Comparison of ENCODE assay signal across 22 cellular contexts in genomic region chr7:87116315-87116714, GRCh38. TPM values are rescaled to one million over a fixed set of nuclear protein-coding genes. Genes with fewer than 3 reads are reported as not detected.
DNase-seq lines count a peak whose midpoint lies in the region; ATAC-seq and TF ChIP-seq lines count a peak whose summit lies in the region.
"Had no signal": no experiment of that assay in that cellular context is flagged by ENCODE, and none has a peak within 500 bp of the region (broad histone marks: within the 10 kb centered on the region; RNA-seq: fewer than 3 reads in every experiment).

No MANE protein-coding gene starts in this region.

- H3K4me3 Mint-ChIP-seq in activated CD4-positive, alpha-beta T cell treated with anti-CD3 and anti-CD28 coated beads for 36 hours = no peak overlapping the region
- no peak overlapping the region for H3K4me3 Mint-ChIP-seq in activated naive CD4-positive, alpha-beta T cell treated with anti-CD3 and anti-CD28 coated beads for 36 hours
- no peak overlapping the region for H3K4me3 Mint-ChIP-seq in naive thymus-derived CD4-positive, alpha-beta T cell
- H3K4me3 Mint-ChIP-seq: B cell; CD4-positive, alpha-beta T cell; H9; T-cell had no signal

- no peaks in the 10 kb centered on the region for H3K27me3 ChIP-seq in right lobe of liver
- no peaks in the 10 kb centered on the region for H3K27me3 ChIP-seq in naive thymus-derived CD4-positive, alpha-beta T cell (ENCODE audit: control insufficient read depth in 2 of 2, insufficient read depth in 2 of 2, low read length in 2 of 2)

- H3K9me3 ChIP-seq in right lobe of liver = no peaks in the 10 kb centered on the region
- no peaks in the 10 kb centered on the region for H3K9me3 ChIP-seq in naive thymus-derived CD4-positive, alpha-beta T cell (ENCODE audit: control insufficient read depth in 2 of 3, low read length in 3 of 3)

- H3K9me3 Mint-ChIP-seq in activated CD4-positive, alpha-beta T cell treated with anti-CD3 and anti-CD28 coated beads for 36 hours (ENCODE audit: low read depth) = peaks cover 2% of the 10 kb centered on the region
- H3K9me3 Mint-ChIP-seq in activated naive CD4-positive, alpha-beta T cell treated with anti-CD3 and anti-CD28 coated beads for 36 hours = peaks cover 7% of the 10 kb centered on the region
- H3K9me3 Mint-ChIP-seq in naive thymus-derived CD4-positive, alpha-beta T cell = peaks cover 0 to 19% (median 0%) of the 10 kb centered on the region in 11 donors
- H3K9me3 Mint-ChIP-seq: CD4-positive, alpha-beta T cell had no signal

- TF ChIP-seq CTCF in right lobe of liver (IDR thresholded peaks at IDR 0.05) (no peak), foreskin fibroblast (IDR thresholded peaks at IDR 0.05; ENCODE audit: low read depth, low read length) (no peak)

- H3K27ac ChIP-seq in right lobe of liver = no peak overlapping the region
- H3K27ac ChIP-seq in naive thymus-derived CD4-positive, alpha-beta T cell (ENCODE audit: low read depth, low read length) = no peak overlapping the region
- H3K27ac ChIP-seq: 22Rv1, KMS-11, SK-N-MC had no signal

- H3K4me1 ChIP-seq in right lobe of liver = no peaks in the 10 kb centered on the region
- no peaks in the 10 kb centered on the region for H3K4me1 ChIP-seq in naive thymus-derived CD4-positive, alpha-beta T cell (ENCODE audit: control insufficient read depth in 2 of 2, insufficient read depth in 2 of 2, low read length in 2 of 2)

- no peaks in the 10 kb centered on the region for H3K36me3 ChIP-seq in right lobe of liver
- H3K36me3 ChIP-seq in naive thymus-derived CD4-positive, alpha-beta T cell (ENCODE audit: control insufficient read depth in 2 of 3, insufficient read depth in 3 of 3, low read length in 3 of 3) = no peaks in the 10 kb centered on the region

- intact Hi-C loops in activated CD4-positive, alpha-beta T cell treated with anti-CD3 and anti-CD28 coated beads for 36 hours (cut with DNase I, micrococcal nuclease) = no loop called here
- intact Hi-C loops in activated naive CD4-positive, alpha-beta T cell treated with anti-CD3 and anti-CD28 coated beads for 36 hours (cut with micrococcal nuclease) = no loop called here
- intact Hi-C loops in right lobe of liver (cut with DNase I) = no loop called here
- intact Hi-C loops in naive thymus-derived CD4-positive, alpha-beta T cell (cut with micrococcal nuclease) = no loop called here

- peak; percentile 69 for ATAC-seq in activated CD4-positive, alpha-beta T cell treated with anti-CD3 and anti-CD28 coated beads for 36 hours
- ATAC-seq in HG02852 (IDR thresholded peaks at IDR 0.05; ENCODE audit: unreplicated experiment) (peak; percentile 75), HG03442 (IDR thresholded peaks at IDR 0.05; ENCODE audit: unreplicated experiment) (peak; percentile 61), right lobe of liver (no peak)
- no peak for ATAC-seq in naive thymus-derived CD4-positive, alpha-beta T cell
- ATAC-seq: HepG2, T-cell had no signal

- no peak overlapping the region for H3K27ac Mint-ChIP-seq in activated CD4-positive, alpha-beta T cell treated with anti-CD3 and anti-CD28 coated beads for 36 hours
- no peak overlapping the region for H3K27ac Mint-ChIP-seq in activated naive CD4-positive, alpha-beta T cell treated with anti-CD3 and anti-CD28 coated beads for 36 hours
- H3K27ac Mint-ChIP-seq in naive thymus-derived CD4-positive, alpha-beta T cell = no peak overlapping the region
- H3K27ac Mint-ChIP-seq: B cell; CD4-positive, alpha-beta T cell; H9; T-cell had no signal

- CTCF ChIA-PET in activated CD4-positive, alpha-beta T cell treated with anti-CD3 and anti-CD28 coated beads for 36 hours (lab: Charles Lee) = interaction anchor here (1.1 kb wide), 1 partner anchor 191 kb away, joined by 3 read pairs; no protein-coding TSS in a partner anchor
- CTCF ChIA-PET in activated naive CD4-positive, alpha-beta T cell treated with anti-CD3 and anti-CD28 coated beads for 36 hours (lab: Charles Lee) = no interaction called here
- CTCF ChIA-PET in naive thymus-derived CD4-positive, alpha-beta T cell (lab: Charles Lee) = no interaction called here

- POLR2A ChIA-PET in activated CD4-positive, alpha-beta T cell treated with anti-CD3 and anti-CD28 coated beads for 36 hours (lab: Charles Lee) = no interaction called here
- POLR2A ChIA-PET in naive thymus-derived CD4-positive, alpha-beta T cell (lab: Charles Lee) = interaction anchor here (0.6 kb wide), 1 partner anchor 22 kb away, joined by 5 read pairs; no protein-coding TSS in a partner anchor

- WGBS in right lobe of liver (ENCODE audit: insufficient coverage, low coverage, low lambda C conversion rate, missing lambda C conversion rate) = 58% methylated on average over 1 of the region's 1 CpG

- TF ChIP-seq POLR2A in right lobe of liver (IDR thresholded peaks at IDR 0.05) = no peak

- no peak for DNase-seq in activated CD4-positive, alpha-beta T cell treated with anti-CD3 and anti-CD28 coated beads for 36 hours
- DNase-seq in activated CD4-positive, alpha-beta T cell treated with anti-CD3 and anti-CD28 coated beads for 48 hours = no peak
- DNase-seq in activated naive CD4-positive, alpha-beta T cell treated with anti-CD3 and anti-CD28 coated beads for 36 hours = no peak
- no peak for DNase-seq in right lobe of liver
- no peak for DNase-seq in foreskin fibroblast
- DNase-seq in naive thymus-derived CD4-positive, alpha-beta T cell = no peak
- DNase-seq: Calu3; CD4-positive, alpha-beta T cell; DMS53; H9; NCI-H1092; NCI-H2081 treated with DMSO at 0.1 percent for 48 hours; NCI-H510A treated with DMSO at 0.1 percent for 48 hours; Right ventricle myocardium superior; T-cell had no signal

- no peaks in the 10 kb centered on the region for H3K36me3 Mint-ChIP-seq in activated CD4-positive, alpha-beta T cell treated with anti-CD3 and anti-CD28 coated beads for 36 hours (ENCODE audit: low read depth)
- H3K36me3 Mint-ChIP-seq in activated naive CD4-positive, alpha-beta T cell treated with anti-CD3 and anti-CD28 coated beads for 36 hours (ENCODE audit: low read depth) = no peaks in the 10 kb centered on the region
- H3K36me3 Mint-ChIP-seq in naive thymus-derived CD4-positive, alpha-beta T cell = peaks cover 0 to 7% (median 0%) of the 10 kb centered on the region in 5 donors
- H3K36me3 Mint-ChIP-seq: T-cell had no signal

- H3K4me3 ChIP-seq in right lobe of liver (no peak overlapping the region), foreskin fibroblast (ENCODE audit: low read depth in 1 of 2, low read length in 2 of 2) (no peak overlapping the region)
- no peak overlapping the region for H3K4me3 ChIP-seq in naive thymus-derived CD4-positive, alpha-beta T cell (ENCODE audit: low read length)
- H3K4me3 ChIP-seq: SK-N-MC had no signal

- peaks cover 2% of the 10 kb centered on the region for H3K27me3 Mint-ChIP-seq in activated CD4-positive, alpha-beta T cell treated with anti-CD3 and anti-CD28 coated beads for 36 hours
- H3K27me3 Mint-ChIP-seq in activated naive CD4-positive, alpha-beta T cell treated with anti-CD3 and anti-CD28 coated beads for 36 hours (ENCODE audit: low read depth) = peaks cover 3% of the 10 kb centered on the region
- peaks cover 0 to 6% (median 0%) of the 10 kb centered on the region in 5 donors for H3K27me3 Mint-ChIP-seq in naive thymus-derived CD4-positive, alpha-beta T cell
- H3K27me3 Mint-ChIP-seq: B cell; CD4-positive, alpha-beta T cell; T-cell had no signal

- no peaks in the 10 kb centered on the region for H3K4me1 Mint-ChIP-seq in activated CD4-positive, alpha-beta T cell treated with anti-CD3 and anti-CD28 coated beads for 36 hours
- no peaks in the 10 kb centered on the region for H3K4me1 Mint-ChIP-seq in activated naive CD4-positive, alpha-beta T cell treated with anti-CD3 and anti-CD28 coated beads for 36 hours (ENCODE audit: low read depth)
- no peaks in the 10 kb centered on the region for H3K4me1 Mint-ChIP-seq in naive thymus-derived CD4-positive, alpha-beta T cell
- H3K4me1 Mint-ChIP-seq: B cell, H9, T-cell had no signal

RNA-seq across cellular contexts. Expression of gene DMTF1, which starts 35.9 kb away (rescaled TPM):
- 10 to 100 TPM; 60.4 to 64.9 TPM for total RNA-seq in activated CD4-positive, alpha-beta T cell treated with anti-CD3 and anti-CD28 coated beads for 36 hours
- 10 to 100 TPM; 43.6 to 49.8 TPM for total RNA-seq in activated naive CD4-positive, alpha-beta T cell treated with anti-CD3 and anti-CD28 coated beads for 36 hours
- 10 to 100 TPM; 16.7 to 28.1 (median 22.2) TPM for total RNA-seq in right lobe of liver
- 100 to 1,000 TPM; 118 to 159 (median 131) TPM for total RNA-seq in naive thymus-derived CD4-positive, alpha-beta T cell
- 10 to 100 TPM; 33.9 to 36.2 TPM for polyA plus RNA-seq in naive thymus-derived CD4-positive, alpha-beta T cell

RNA-seq across cellular contexts. Expression of gene ELAPOR2, which starts 56.9 kb away (rescaled TPM):
- total RNA-seq in activated CD4-positive, alpha-beta T cell treated with anti-CD3 and anti-CD28 coated beads for 36 hours = 1 to 10 TPM; 3.9 to 4.4 TPM
- total RNA-seq in activated naive CD4-positive, alpha-beta T cell treated with anti-CD3 and anti-CD28 coated beads for 36 hours = 1 to 10 TPM; 3.2 to 3.9 TPM
- 1 to 10 TPM in 5 of 6 experiments, under 1 TPM in 1; 0.70 to 3.2 (median 1.2) TPM for total RNA-seq in right lobe of liver
- total RNA-seq in naive thymus-derived CD4-positive, alpha-beta T cell = 10 to 100 TPM in 2 of 5 experiments, 1 to 10 TPM in 3; 5.3 to 11.0 (median 6.4) TPM
- 1 to 10 TPM; 1.3 to 7.6 TPM for polyA plus RNA-seq in naive thymus-derived CD4-positive, alpha-beta T cell

Comparison
In these comparisons a context has a peak if more than half of its experiments do, and no peak if none do; other contexts are left out.
1. ATAC-seq: peak in activated CD4-positive, alpha-beta T cell treated with anti-CD3 and anti-CD28 coated beads for 36 hours (single experiment), HG02852 (single experiment) and HG03442 (single experiment); none in right lobe of liver (0 of 4) and naive thymus-derived CD4-positive, alpha-beta T cell (single experiment).